In the genomic region with DNA sequence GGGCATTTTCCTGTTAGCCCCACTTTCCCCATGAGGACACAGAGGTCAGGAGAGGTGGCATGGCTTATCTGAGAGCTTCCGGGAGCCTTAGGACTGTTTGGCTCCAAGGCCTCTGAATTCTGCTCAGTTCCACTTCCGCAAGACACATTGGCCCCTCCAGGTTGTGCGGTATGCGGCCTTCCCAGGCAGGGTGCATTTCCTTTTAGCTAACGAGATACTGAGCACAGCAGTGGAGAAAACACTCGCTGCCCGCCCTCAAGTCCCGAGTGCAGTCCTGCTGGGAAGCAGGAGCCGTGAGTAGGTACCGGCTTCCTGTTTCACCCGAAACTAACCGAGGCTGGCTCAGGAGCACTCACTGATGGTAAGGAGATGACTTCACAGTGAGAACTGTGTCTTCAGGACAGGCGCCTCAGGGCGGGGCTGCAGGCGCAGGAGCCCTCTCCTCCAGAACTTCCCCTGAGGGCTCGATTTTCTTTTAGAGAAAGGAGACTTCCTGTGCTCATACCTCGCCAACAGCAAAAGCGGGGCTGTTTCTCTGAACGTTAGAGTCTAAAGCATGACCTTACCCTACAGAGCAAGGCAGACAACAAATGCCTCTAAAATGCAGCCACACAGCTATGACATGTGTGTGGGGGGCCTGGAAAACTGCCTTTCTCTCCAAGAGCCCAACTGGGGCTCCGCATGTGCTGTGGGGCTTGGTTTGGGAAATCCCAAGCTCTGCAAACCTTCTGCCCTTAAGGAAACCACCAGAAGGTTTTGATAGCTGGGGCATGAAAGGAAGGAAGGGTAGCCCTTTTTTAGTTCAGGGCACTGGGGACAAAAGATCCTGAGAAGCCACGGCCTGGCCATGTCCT, we compare ENCODE assay signal across 7 cellular contexts. TPM values are rescaled to one million over a fixed set of nuclear protein-coding genes. Genes with fewer than 3 reads are reported as not detected.
DNase-seq lines count a peak whose midpoint lies in the region; ATAC-seq, FAIRE-seq and TF ChIP-seq lines count a peak whose summit lies in the region.

No MANE protein-coding gene starts in this region.

- H3K4me3 Mint-ChIP-seq in astrocyte (ENCODE audit: unreplicated experiment) (no peak overlapping the region), osteocyte (ENCODE audit: unreplicated experiment) (peak overlapping the region; percentile 20)

- H3K4me1 Mint-ChIP-seq in astrocyte (ENCODE audit: low read depth, unreplicated experiment) (peaks cover 41% of the 10 kb centered on the region), osteocyte (ENCODE audit: unreplicated experiment) (peaks cover 27% of the 10 kb centered on the region)

- H3K4me1 ChIP-seq in astrocyte (ENCODE audit: insufficient read depth, low read length): peaks cover 23% of the 10 kb centered on the region

- H3K9me3 ChIP-seq in SU-DHL-6 (ENCODE audit: insufficient read depth, low read length): no peaks in the 10 kb centered on the region
- H3K9me3 ChIP-seq in astrocyte (ENCODE audit: insufficient read depth, low read depth, low read length): no peaks in the 10 kb centered on the region

- H3K36me3 ChIP-seq in SU-DHL-6 (ENCODE audit: low read length) (no peaks in the 10 kb centered on the region), astrocyte (ENCODE audit: insufficient read depth, low read length) (peaks cover 9% of the 10 kb centered on the region)

- H4K20me1 ChIP-seq in SU-DHL-6 (ENCODE audit: low read depth, low read length) (no peaks in the 10 kb centered on the region), astrocyte (ENCODE audit: insufficient read depth, low read length) (no peaks in the 10 kb centered on the region)

- ATAC-seq in HG03108 (IDR thresholded peaks at IDR 0.05; ENCODE audit: unreplicated experiment): peak; percentile 67

- no peaks in the 10 kb centered on the region for H3K27me3 Mint-ChIP-seq in astrocyte (ENCODE audit: low read depth, unreplicated experiment)
- no peaks in the 10 kb centered on the region for H3K27me3 Mint-ChIP-seq in osteocyte (ENCODE audit: unreplicated experiment)

- FAIRE-seq in GM19239 (lab: Jason Lieb, UNC): peak; percentile 99
- no peak for FAIRE-seq in astrocyte (lab: Jason Lieb, UNC)

- no peak for TF ChIP-seq CTCF in SU-DHL-6 (IDR thresholded peaks at IDR 0.05; ENCODE audit: insufficient read depth, low read length, poor library complexity, severe bottlenecking)
- TF ChIP-seq CTCF in astrocyte (IDR thresholded peaks at IDR 0.05; ENCODE audit: insufficient read depth, low read depth, low read length): no peak
- TF ChIP-seq CTCF in osteocyte (IDR thresholded peaks at IDR 0.05): no peak

- H3K27me3 ChIP-seq in SU-DHL-6 (ENCODE audit: low read length): no peaks in the 10 kb centered on the region
- H3K27me3 ChIP-seq in astrocyte (ENCODE audit: insufficient read depth, low read length): no peaks in the 10 kb centered on the region

- H3K4me2 ChIP-seq in SU-DHL-6 (ENCODE audit: low read depth, low read length, poor library complexity, severe bottlenecking): peak overlapping the region; percentile 40
- peak overlapping the region; percentile 70 for H3K4me2 ChIP-seq in astrocyte (ENCODE audit: low read length)

- H2AFZ ChIP-seq in SU-DHL-6 (ENCODE audit: low read depth, low read length, severe bottlenecking): peak overlapping the region; percentile 65
- H2AFZ ChIP-seq in astrocyte (ENCODE audit: low read depth, low read length): no peak overlapping the region

- H3K9ac ChIP-seq in SU-DHL-6 (ENCODE audit: low read length) (peak overlapping the region; percentile 36), astrocyte (ENCODE audit: low read length) (peak overlapping the region; percentile 50)

- H3F3A ChIP-seq in SU-DHL-6 (ENCODE audit: insufficient read depth): peaks cover 14% of the 10 kb centered on the region

- H3K27ac Mint-ChIP-seq in astrocyte (ENCODE audit: unreplicated experiment) (peak overlapping the region; percentile 18), osteocyte (ENCODE audit: unreplicated experiment) (peak overlapping the region; percentile 71)

- H3K36me3 Mint-ChIP-seq in astrocyte (ENCODE audit: low read depth, unreplicated experiment) (peaks cover 10% of the 10 kb centered on the region), osteocyte (ENCODE audit: unreplicated experiment) (peaks cover 4% of the 10 kb centered on the region)

- peak; percentile 61 for DNase-seq in GM19239 (ENCODE audit: insufficient read length, low spot score)
- no peak for DNase-seq in astrocyte (ENCODE audit: low read depth)
- DNase-seq in osteocyte (ENCODE audit: extremely low spot score, unreplicated experiment): no peak
- no peak for DNase-seq in NCI-H2107 treated with DMSO at 0.1 percent for 48 hours (lab: John Stamatoyannopoulos, UW; ENCODE audit: unreplicated experiment)
- no peak for DNase-seq in amniotic stem cell (lab: John Stamatoyannopoulos, UW)

- H3K27ac ChIP-seq in SU-DHL-6 (ENCODE audit: low read depth, low read length) (peak overlapping the region; percentile 78), astrocyte (ENCODE audit: low read depth, low read length) (peak overlapping the region; percentile 70)

- H3K4me3 ChIP-seq in SU-DHL-6 (ENCODE audit: insufficient read depth, low read length, poor library complexity, severe bottlenecking) (no peak overlapping the region), astrocyte (ENCODE audit: insufficient read depth, low read depth, low read length) (no peak overlapping the region)

- H3K79me2 ChIP-seq in SU-DHL-6 (ENCODE audit: insufficient read depth, low read length): no peaks in the 10 kb centered on the region
- H3K79me2 ChIP-seq in astrocyte (ENCODE audit: insufficient read depth, low read length): peaks cover 4% of the 10 kb centered on the region

- no peaks in the 10 kb centered on the region for H3K9me2 ChIP-seq in SU-DHL-6 (replicated peaks; ENCODE audit: insufficient read depth, low read length)

- H3K9me3 Mint-ChIP-seq in astrocyte (ENCODE audit: unreplicated experiment): no peaks in the 10 kb centered on the region
- H3K9me3 Mint-ChIP-seq in osteocyte (ENCODE audit: unreplicated experiment): no peaks in the 10 kb centered on the region

RNA-seq across cellular contexts. Expression of gene RGS10, which starts 25.9 kb away (rescaled TPM):
- total RNA-seq in astrocyte: 40.0 and 40.1 TPM in 2 replicates
- total RNA-seq in osteocyte: 19.0 and 23.3 TPM in 2 replicates
